In genomic region chr13:41960700-41961697, GRCh38 we compare ENCODE assay signal across 8 cellular contexts. TPM values are rescaled to one million over a fixed set of nuclear protein-coding genes. Genes with fewer than 3 reads are reported as not detected.
DNase-seq lines count a peak whose midpoint lies in the region; ATAC-seq and TF ChIP-seq lines count a peak whose summit lies in the region.

Gene VWA8 (minus strand): TSS chr13:41961109. CDS start chr13:41961015, 94 bp downstream.

- H3K27ac ChIP-seq in foreskin keratinocyte (peak within 1 kb of the TSS; percentile 86), stomach smooth muscle (ENCODE audit: low read length) (peak within 1 kb of the TSS; percentile 76)

- H3K9me3 Mint-ChIP-seq in neural crest cell: no peaks in the 10 kb centered on the region

- H3K9me3 ChIP-seq in stomach smooth muscle (ENCODE audit: control insufficient read depth in 2 of 2, low read length in 2 of 2): no peaks in the 10 kb centered on the region

- H3K9ac ChIP-seq in stomach smooth muscle (ENCODE audit: low read length in 2 of 2): peak within 1 kb of the TSS; percentile 88 to 91

- no peaks in the 10 kb centered on the region for H3K36me3 Mint-ChIP-seq in neural crest cell (ENCODE audit: low read depth)

- in situ Hi-C loops in KBM-7 (cut with MboI; ENCODE audit: low pct_unique_long_range_greater_than_20kb, low sequenced_read_pairs): no loop called here

- H3K4me3 ChIP-seq in stomach smooth muscle (ENCODE audit: low read length in 2 of 2): peak within 1 kb of the TSS; percentile 54 to 87

- H3K36me3 ChIP-seq in stomach smooth muscle (ENCODE audit: control insufficient read depth in 2 of 2, insufficient read depth in 2 of 2, low read length in 2 of 2): no peaks in the 10 kb centered on the region

- peak within 1 kb of the TSS; percentile 95 for H3K4me3 Mint-ChIP-seq in neural crest cell

- H3K4me1 Mint-ChIP-seq in neural crest cell: peaks cover 38% of the 10 kb centered on the region

- H3K27ac Mint-ChIP-seq in neural crest cell (ENCODE audit: unreplicated experiment): peak within 1 kb of the TSS; percentile 89

- ATAC-seq in GM21576 (IDR thresholded peaks at IDR 0.05; ENCODE audit: unreplicated experiment): peak; percentile 77
- peak; percentile 81 for ATAC-seq in foreskin keratinocyte

- H3K27me3 ChIP-seq in foreskin keratinocyte: no peaks in the 10 kb centered on the region
- no peaks in the 10 kb centered on the region for H3K27me3 ChIP-seq in stomach smooth muscle (ENCODE audit: control insufficient read depth in 1 of 2, insufficient read depth in 2 of 2, low read length in 2 of 2)

- H3K27me3 Mint-ChIP-seq in neural crest cell (ENCODE audit: low read depth): no peaks in the 10 kb centered on the region

- peak; percentile 43 for DNase-seq in DMS79 (lab: John Stamatoyannopoulos, UW)
- peak; percentile 84 for DNase-seq in KBM-7
- DNase-seq in SHP77 treated with DMSO at 0.1 percent for 48 hours (lab: John Stamatoyannopoulos, UW): peak; percentile 41
- DNase-seq in activated gamma-delta T cell (lab: John Stamatoyannopoulos, UW): peak; percentile 65
- DNase-seq in foreskin keratinocyte: peak; percentile 63 to 79
- DNase-seq in neural crest cell (ENCODE audit: low read depth, low spot score): peak; percentile 69

- no peak for TF ChIP-seq CTCF in foreskin keratinocyte (conservative IDR thresholded peaks at IDR 0.05)
- TF ChIP-seq CTCF in neural crest cell (conservative IDR thresholded peaks at IDR 0.05): no peak

- H3K4me1 ChIP-seq in foreskin keratinocyte: peaks cover 10% of the 10 kb centered on the region
- H3K4me1 ChIP-seq in stomach smooth muscle (ENCODE audit: control insufficient read depth, insufficient read depth, low read length): peaks cover 3% of the 10 kb centered on the region

RNA-seq across cellular contexts. Expression of gene VWA8, which starts in this region (rescaled TPM):
- 15.0 and 15.8 TPM in 2 replicates for total RNA-seq in foreskin keratinocyte
- polyA plus RNA-seq in foreskin keratinocyte: 3.6 and 5.1 TPM in 2 replicates
- 19.5 and 21.0 TPM in 2 replicates for total RNA-seq in neural crest cell

Comparison
In these comparisons a context has a peak if more than half of its experiments do, and no peak if none do; other contexts are left out.
1. Peak in every context shown above with its lines: DNase-seq, ATAC-seq, H3K4me3 ChIP-seq and H3K27ac ChIP-seq.